ENCODE assay signal across 31 cellular contexts in the genomic region with DNA sequence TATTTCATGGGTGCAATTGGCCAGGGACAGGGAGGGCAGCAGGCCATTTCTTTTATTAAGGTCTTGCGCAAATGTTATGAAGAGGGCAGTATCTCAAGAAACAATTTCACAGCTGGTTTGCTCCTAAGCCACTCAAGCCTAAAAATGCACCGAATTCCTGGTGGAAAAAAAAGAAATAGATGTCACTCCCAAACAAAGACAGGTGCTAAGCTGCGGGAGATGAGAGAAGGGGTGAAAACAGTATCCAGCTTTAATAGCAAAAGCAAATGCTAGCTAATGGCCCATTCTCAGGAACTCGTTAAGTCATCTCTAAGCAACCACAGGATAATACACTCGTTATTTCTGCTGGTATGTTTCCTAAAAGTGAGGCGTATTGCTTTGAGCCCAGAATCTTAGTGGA.
DNase-seq lines count a peak whose midpoint lies in the region; ATAC-seq, FAIRE-seq and TF ChIP-seq lines count a peak whose summit lies in the region.
"Had no signal": no experiment of that assay in that cellular context is flagged by ENCODE, and none has a peak within 500 bp of the region (broad histone marks: within the 10 kb centered on the region; RNA-seq: fewer than 3 reads in every experiment).

No MANE protein-coding gene starts in this region.

- no peak overlapping the region for H4K8ac ChIP-seq in neuronal stem cell (ENCODE audit: low read depth, low read length)

- DNase-seq in DMS79 (lab: John Stamatoyannopoulos, UW) (peak; percentile 14), DMS79 treated with DMSO at 0.1 percent for 48 hours (lab: John Stamatoyannopoulos, UW) (no peak), NCI-H2081 treated with DMSO at 0.1 percent for 48 hours (lab: John Stamatoyannopoulos, UW) (peak; percentile 52), cerebellar cortex (ENCODE audit: low spot score) (peak; percentile 62), neuronal stem cell (ENCODE audit: low spot score) (no peak), hepatic stellate cell (ENCODE audit: low spot score) (no peak), T-cell (no peak), HepG2 (ENCODE audit: low spot score) (no peak)
- DNase-seq: activated CD4-positive, alpha-beta memory T cell treated with anti-CD3 and anti-CD28 coated beads for 36 hours; activated naive CD4-positive, alpha-beta T cell treated with anti-CD3 and anti-CD28 coated beads for 36 hours; Caco-2; central memory CD4-positive, alpha-beta T cell; DMS53; endodermal cell; foreskin keratinocyte; GDM1; GM23248; head of caudate nucleus; kidney; naive B cell; NCI-H1048; NCI-H524 treated with DMSO at 0.1 percent for 48 hours; occipital lobe; stimulated activated CD4-positive, alpha-beta T cell treated with anti-CD3 and anti-CD28 coated beads, Interleukin-4, amount 100 ng/mL, for 4 hours; trophoblast cell had no signal

- no peak overlapping the region for H3K27ac Mint-ChIP-seq in T-cell
- H3K27ac Mint-ChIP-seq: activated CD4-positive, alpha-beta memory T cell treated with anti-CD3 and anti-CD28 coated beads for 36 hours; activated naive CD4-positive, alpha-beta T cell treated with anti-CD3 and anti-CD28 coated beads for 36 hours; dendritic cell treated with granulocyte-macrophage colony-stimulating factor and Interleukin-4, amounts not matched to agents 40 ng/mL and 50 ng/mL, for 4 days; endodermal cell; naive B cell had no signal

- no peak overlapping the region for H2BK5ac ChIP-seq in neuronal stem cell (ENCODE audit: low read length)

- in situ Hi-C loops in HepG2 (cut with HindIII; ENCODE audit: extremely low pct_ligation_motif_present, low pct_unique_long_range_greater_than_20kb), result no loop called here

- WGBS in neuronal stem cell (ENCODE audit: extremely low coverage in 2 of 2, insufficient read length in 2 of 2, insufficient replicate concordance in 1 of 2), 2 donors, result no CpG with 5 or more reads among the region's 6 CpGs
- 96% methylated on average over 6 of the region's 6 CpGs for WGBS in HepG2 (ENCODE audit: low lambda C conversion rate)

- H3K4me2 ChIP-seq in neuronal stem cell (ENCODE audit: insufficient read depth, low read length, poor library complexity, severe bottlenecking) (no peak overlapping the region), HepG2 (ENCODE audit: low read depth, low read length) (no peak overlapping the region)

- H2AFZ ChIP-seq in neuronal stem cell (ENCODE audit: low read length), result no peak overlapping the region
- no peak overlapping the region for H2AFZ ChIP-seq in HepG2 (ENCODE audit: low read length)
- H2AFZ ChIP-seq: GM23248 had no signal

- H3K36me3 ChIP-seq in neuronal stem cell (replicated peaks in 1 of 2; ENCODE audit: control insufficient read depth in 2 of 2, insufficient read depth in 2 of 2, low read length in 2 of 2) (peaks cover 0 to 14% of the 10 kb centered on the region in 2 donors), HepG2 (replicated peaks in 1 of 2; ENCODE audit: control insufficient read depth in 1 of 2, insufficient read depth in 2 of 2, low read length in 2 of 2) (no peaks in the 10 kb centered on the region)

- H2AK5ac ChIP-seq in neuronal stem cell (ENCODE audit: low read depth, low read length), result no peak overlapping the region

- H3K27me3 ChIP-seq in neuronal stem cell (ENCODE audit: control insufficient read depth in 3 of 3, insufficient read depth in 3 of 3, low read depth in 1 of 3, low read length in 3 of 3), result no peaks in the 10 kb centered on the region
- no peaks in the 10 kb centered on the region for H3K27me3 ChIP-seq in HepG2 (ENCODE audit: control insufficient read depth in 1 of 2, insufficient read depth in 2 of 2, low read length in 2 of 2)
- H3K27me3 ChIP-seq: foreskin keratinocyte had no signal

- POLR2A ChIA-PET in T-cell (lab: Charles Lee), result no interaction called here
- POLR2A ChIA-PET in HepG2 (lab: Yijun Ruan, JAX), result no interaction called here

- H3K36me3 Mint-ChIP-seq in T-cell, result peaks cover 56% of the 10 kb centered on the region

- no peak overlapping the region for H3K23ac ChIP-seq in neuronal stem cell (ENCODE audit: low read depth, low read length, poor library complexity)

- H3K4me3 Mint-ChIP-seq in T-cell, result no peak overlapping the region
- H3K4me3 Mint-ChIP-seq: activated CD4-positive, alpha-beta memory T cell treated with anti-CD3 and anti-CD28 coated beads for 36 hours; activated naive CD4-positive, alpha-beta T cell treated with anti-CD3 and anti-CD28 coated beads for 36 hours; dendritic cell treated with granulocyte-macrophage colony-stimulating factor and Interleukin-4, amounts not matched to agents 40 ng/mL and 50 ng/mL, for 4 days; endodermal cell; naive B cell had no signal

- ATAC-seq in T-cell (replicated peaks in 1 of 4) (no peak), HepG2 (no peak)
- ATAC-seq: activated CD4-positive, CD25-positive, alpha-beta regulatory T cell treated with anti-CD3 and anti-CD28 coated beads, Interleukin-2, amount 50 U/mL, for 24 hours; esophagus mucosa; foreskin keratinocyte; Right ventricle myocardium inferior; SK-N-SH treated with all-trans-retinoic acid at 6 μM for 48 hours had no signal

- CTCF ChIA-PET in T-cell (lab: Charles Lee) (no interaction called here), HepG2 (lab: Yijun Ruan, JAX; ENCODE audit: low intra/inter-chr PET ratio, low total read pairs) (no interaction called here)

- no peak for TF ChIP-seq CTCF in HepG2 (CRISPR knock-in tag; IDR thresholded peaks at IDR 0.05)

- no peak overlapping the region for H2BK15ac ChIP-seq in neuronal stem cell (ENCODE audit: low read length)

- no peaks in the 10 kb centered on the region for H3K79me1 ChIP-seq in neuronal stem cell (ENCODE audit: low read depth, low read length)

- no peaks in the 10 kb centered on the region for H3K9me3 Mint-ChIP-seq in T-cell
- H3K9me3 Mint-ChIP-seq: activated CD4-positive, alpha-beta memory T cell treated with anti-CD3 and anti-CD28 coated beads for 36 hours; activated naive CD4-positive, alpha-beta T cell treated with anti-CD3 and anti-CD28 coated beads for 36 hours; dendritic cell treated with granulocyte-macrophage colony-stimulating factor and Interleukin-4, amounts not matched to agents 40 ng/mL and 50 ng/mL, for 4 days; endodermal cell had no signal

- no peaks in the 10 kb centered on the region for H4K20me1 ChIP-seq in HepG2 (ENCODE audit: insufficient read depth, low read length)

- no peaks in the 10 kb centered on the region for H3K79me2 ChIP-seq in HepG2 (ENCODE audit: insufficient read depth, low read length)

- no peaks in the 10 kb centered on the region for H3K4me1 Mint-ChIP-seq in T-cell
- H3K4me1 Mint-ChIP-seq: naive B cell had no signal

- TF ChIP-seq RAD21 in HepG2 (CRISPR knock-in tag; IDR thresholded peaks at IDR 0.05), result no peak

- H4K91ac ChIP-seq in neuronal stem cell (ENCODE audit: low read depth, low read length, poor library complexity), result no peak overlapping the region

- TF ChIP-seq POLR2A in HepG2 (IDR thresholded peaks at IDR 0.05; ENCODE audit: insufficient read depth in 1 of 2, low read depth in 2 of 2, low read length in 2 of 2), result no peak

- H3K9me3 ChIP-seq in neuronal stem cell (replicated peaks in 1 of 2; ENCODE audit: control insufficient read depth in 2 of 2, insufficient read depth in 1 of 2, low read depth in 1 of 2, low read length in 2 of 2) (peaks cover 0 to 2% of the 10 kb centered on the region in 2 donors), HepG2 (ENCODE audit: low read length) (no peaks in the 10 kb centered on the region)
- H3K9me3 ChIP-seq: Caco-2 had no signal

- H2BK12ac ChIP-seq in neuronal stem cell (ENCODE audit: low read length), result no peak overlapping the region

- no peak overlapping the region for H2BK120ac ChIP-seq in neuronal stem cell (ENCODE audit: low read depth, low read length)

- BruUV-seq in HepG2 (replicated peaks; lab: Mats Ljungman, UMichigan), result no TSS peak

- intact Hi-C loops in HepG2 (cut with micrococcal nuclease; ENCODE audit: unreplicated experiment), result no loop called here

- H3K4ac ChIP-seq in neuronal stem cell (ENCODE audit: low read length), result no peak overlapping the region

- FAIRE-seq in HepG2 (lab: Jason Lieb, UNC), result no peak
- FAIRE-seq: kidney had no signal

- no peak overlapping the region for H3K14ac ChIP-seq in neuronal stem cell (ENCODE audit: low read length)

- H3K4me1 ChIP-seq in neuronal stem cell (ENCODE audit: control insufficient read depth in 2 of 2, insufficient read depth in 1 of 2, low read depth in 1 of 2, low read length in 2 of 2) (peaks cover 0 to 5% of the 10 kb centered on the region in 2 donors), HepG2 (ENCODE audit: insufficient read depth, low read length) (peaks cover 13% of the 10 kb centered on the region; the same call in 1 of the 2 replicates)
- H3K4me1 ChIP-seq: Caco-2, foreskin keratinocyte had no signal

- no peak for TF ChIP-seq EP300 in HepG2 (IDR thresholded peaks at IDR 0.05; ENCODE audit: low read depth in 2 of 2, low read length in 2 of 2)
- TF ChIP-seq EP300 in HepG2 (CRISPR knock-in tag; IDR thresholded peaks at IDR 0.05; ENCODE audit: borderline replicate concordance), result no peak

- H3K9ac ChIP-seq in neuronal stem cell (ENCODE audit: low read depth, low read length, poor library complexity), result no peak overlapping the region
- no peak overlapping the region for H3K9ac ChIP-seq in HepG2 (ENCODE audit: insufficient read depth, low read depth, low read length)
- H3K9ac ChIP-seq: GM23248 had no signal

- H3K27me3 Mint-ChIP-seq in T-cell, result peaks cover 0 to 3% of the 10 kb centered on the region in 2 donors
- H3K27me3 Mint-ChIP-seq: activated CD4-positive, alpha-beta memory T cell treated with anti-CD3 and anti-CD28 coated beads for 36 hours; dendritic cell treated with granulocyte-macrophage colony-stimulating factor and Interleukin-4, amounts not matched to agents 40 ng/mL and 50 ng/mL, for 4 days; naive B cell had no signal

- no peak overlapping the region for H3K4me3 ChIP-seq in neuronal stem cell (ENCODE audit: low read length in 2 of 2)
- no peak overlapping the region for H3K4me3 ChIP-seq in HepG2 (replicated peaks in 1 of 3; ENCODE audit: insufficient read depth in 1 of 3, low read depth in 2 of 3, low read length in 3 of 3)
- H3K4me3 ChIP-seq: GM23248 had no signal

- no peak overlapping the region for H3K18ac ChIP-seq in neuronal stem cell (ENCODE audit: low read length)

- H3K27ac ChIP-seq in neuronal stem cell (replicated peaks; ENCODE audit: low read length) (peak overlapping the region; percentile 56), HepG2 (ENCODE audit: extremely low read length, insufficient read depth, low read length) (no peak overlapping the region)
- H3K27ac ChIP-seq: 22Rv1, foreskin keratinocyte, GM23248 had no signal

TF ChIP-seq in HepG2, 621 proteins besides CTCF, POLR2A, EP300 and RAD21 (continues in another document):
- TF ChIP-seq PAF1 (CRISPR knock-in tag; IDR thresholded peaks at IDR 0.05) (no peak), ZNF629 (CRISPR knock-in tag; conservative IDR thresholded peaks at IDR 0.05) (no peak)

Comparison
In these comparisons a context has a peak if more than half of its experiments do, and no peak if none do; other contexts are left out.
1. DNase-seq: peak in DMS79 (single experiment), NCI-H2081 treated with DMSO at 0.1 percent for 48 hours (single experiment) and cerebellar cortex (single experiment); none in DMS79 treated with DMSO at 0.1 percent for 48 hours (single experiment), neuronal stem cell (single experiment), hepatic stellate cell (single experiment), T-cell (0 of 34) and HepG2 (single experiment).